Comparison of ENCODE assay signal across 2 cellular contexts in the genomic region with DNA sequence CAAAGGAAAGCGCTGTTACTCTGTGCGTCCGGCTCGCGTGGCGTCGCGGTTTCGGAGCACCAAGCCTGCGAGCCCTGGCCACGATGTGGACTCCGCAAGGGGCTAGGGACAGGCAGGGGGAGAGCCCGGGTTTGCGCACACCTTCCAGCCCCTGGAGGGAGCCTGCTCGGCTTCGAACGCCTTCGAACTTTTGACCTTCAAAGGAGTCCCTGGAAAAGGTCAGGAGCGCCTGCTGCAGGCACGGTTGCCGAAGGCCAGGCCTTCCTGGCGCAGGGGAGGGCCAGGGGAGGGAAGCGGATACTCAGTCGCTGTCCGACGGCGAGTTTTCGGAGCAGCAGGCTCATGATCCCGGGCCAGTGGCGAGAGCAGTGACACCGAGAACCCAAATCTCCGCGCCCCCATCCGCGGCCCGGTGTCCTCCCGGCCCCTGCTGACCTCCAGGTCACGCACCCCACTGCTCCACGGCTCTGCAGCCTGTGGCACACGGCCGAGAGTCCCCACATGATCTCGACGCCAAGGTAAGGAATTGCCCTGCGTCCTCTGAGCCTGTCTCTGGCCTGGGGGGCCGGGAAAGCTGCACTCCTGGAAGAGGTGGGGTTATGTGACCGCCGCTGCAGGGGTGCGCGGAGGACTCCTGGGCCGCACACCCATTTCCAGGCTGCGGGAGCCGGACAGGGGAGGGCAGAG.
TF ChIP-seq lines count a peak whose summit lies in the region.

No MANE protein-coding gene starts in this region.

TF ChIP-seq in HEK293, 187 proteins besides CTCF, POLR2A, EP300 and RAD21:
- TF ChIP-seq ZSCAN4 (tag by site-specific recombination; IDR thresholded peaks at IDR 0.05) (no peak), ZNF701 (tag by site-specific recombination; IDR thresholded peaks at IDR 0.05) (0 out of 2 replicates have a peak, but pooled peaks have one; percentile 17)

TF ChIP-seq in endothelial cell of umbilical vein, 7 proteins besides CTCF, POLR2A, EP300 and RAD21:
- TF ChIP-seq FOS (IDR thresholded peaks at IDR 0.05; ENCODE audit: borderline replicate concordance, insufficient read depth, low read length) (no peak), GATA2 (IDR thresholded peaks at IDR 0.05; ENCODE audit: insufficient read depth, insufficient read length, low read depth, low read length) (no peak), JUN (IDR thresholded peaks at IDR 0.05; ENCODE audit: borderline replicate concordance, insufficient read depth, insufficient read length, low read depth) (no peak), EZH2 (IDR thresholded peaks at IDR 0.05; ENCODE audit: borderline replicate concordance, low read depth, low read length, severe bottlenecking) (peak; percentile 82)
TF ChIP-seq in endothelial cell of umbilical vein: peak in this region for 1.
